In genomic region chr1:164581762-164582161, GRCh38 we compare ENCODE assay signal across 23 cellular contexts.
"Had no signal": no experiment of that assay in that cellular context is flagged by ENCODE, and none has a peak within 500 bp of the region (broad histone marks: within the 10 kb centered on the region; RNA-seq: fewer than 3 reads in every experiment).

No MANE protein-coding gene starts in this region.

- H3K36me3 Mint-ChIP-seq: naive thymus-derived CD4-positive, alpha-beta T cell had no signal

- H3K4me3 Mint-ChIP-seq: naive thymus-derived CD4-positive, alpha-beta T cell had no signal

- H3K4me3 ChIP-seq: coronary artery, dorsolateral prefrontal cortex, esophagus muscularis mucosa, gastroesophageal sphincter, heart right ventricle, left lung, lower lobe of right lung had no signal

- H3K36me3 ChIP-seq: left lung, lower lobe of right lung had no signal

- DNase-seq: dermis blood vessel endothelial cell; dorsolateral prefrontal cortex; effector CD4-positive, alpha-beta T cell; effector memory CD4-positive, alpha-beta T cell; foreskin keratinocyte; glutamatergic neuron; head of caudate nucleus; heart right ventricle; hippocampal formation; left cardiac atrium; left lung; left ventricle myocardium superior; lower lobe of right lung; mesenchymal stem cell; midbrain; naive thymus-derived CD4-positive, alpha-beta T cell had no signal

- H3K27ac ChIP-seq: coronary artery, dorsolateral prefrontal cortex, foreskin keratinocyte, heart right ventricle, left lung, lower lobe of right lung had no signal

- H3K27me3 ChIP-seq: dorsolateral prefrontal cortex, esophagus muscularis mucosa, foreskin keratinocyte, gastroesophageal sphincter, heart right ventricle, left lung had no signal

- H3K4me1 Mint-ChIP-seq: naive thymus-derived CD4-positive, alpha-beta T cell had no signal

- H3K9me3 ChIP-seq: esophagus muscularis mucosa, gastroesophageal sphincter, heart right ventricle, left lung, lower lobe of right lung had no signal

- FAIRE-seq: endothelial cell of umbilical vein, frontal cortex, islet of Langerhans, keratinocyte had no signal

- H3K27ac Mint-ChIP-seq: naive thymus-derived CD4-positive, alpha-beta T cell had no signal

- ATAC-seq: foreskin keratinocyte; gastroesophageal sphincter; heart right ventricle; left cardiac atrium; left lung; left ventricle myocardium superior; lower lobe of right lung; naive thymus-derived CD4-positive, alpha-beta T cell had no signal
